7 cellular contexts compared by ENCODE assay signal in genomic region chr17:73231363-73231762, GRCh38. TPM values are rescaled to one million over a fixed set of nuclear protein-coding genes. Genes with fewer than 3 reads are reported as not detected.
DNase-seq lines count a peak whose midpoint lies in the region; ATAC-seq and TF ChIP-seq lines count a peak whose summit lies in the region.

No MANE protein-coding gene starts in this region.

- intact Hi-C loops in breast epithelium (cut with DNase I; ENCODE audit: low total_unique reads) (loop anchor here (10.0 kb wide), 1 partner anchor 333 kb away; no protein-coding TSS in a partner anchor), tibial artery (cut with DNase I; ENCODE audit: low total_unique reads) (loop anchor here (5.0 kb wide), 1 partner anchor 34 kb away; no protein-coding TSS in a partner anchor)

- TF ChIP-seq CTCF in GM06990 (IDR thresholded peaks at IDR 0.05; ENCODE audit: insufficient read depth, low read length, poor library complexity, severe bottlenecking) = no peak
- no peak for TF ChIP-seq CTCF in NB4 (IDR thresholded peaks at IDR 0.05; ENCODE audit: low read depth, low read length)
- no peak for TF ChIP-seq CTCF in breast epithelium (IDR thresholded peaks at IDR 0.05)
- TF ChIP-seq CTCF in liver (IDR thresholded peaks at IDR 0.05; ENCODE audit: low read depth, low read length, missing input control) = no peak
- TF ChIP-seq CTCF in tibial artery (IDR thresholded peaks at IDR 0.05) = no peak

- H3K27me3 ChIP-seq in GM06990 (replicated peaks; ENCODE audit: control insufficient read depth, insufficient read depth, low read length) (no peaks in the 10 kb centered on the region), breast epithelium (no peaks in the 10 kb centered on the region), liver (ENCODE audit: control insufficient read depth in 4 of 4, insufficient read depth in 4 of 4, low read length in 3 of 4) (no peaks in the 10 kb centered on the region), tibial artery (no peaks in the 10 kb centered on the region)

- TF ChIP-seq POLR2A in NB4 (IDR thresholded peaks at IDR 0.05; ENCODE audit: extremely low read depth, insufficient read length) (no peak), breast epithelium (IDR thresholded peaks at IDR 0.05) (no peak)

- H3K9ac ChIP-seq in liver (ENCODE audit: low read depth in 1 of 2, low read length in 2 of 2) = peak overlapping the region; percentile 60 to 82

- H3K36me3 ChIP-seq in GM06990 (ENCODE audit: control insufficient read depth, insufficient read depth, low read length) (no peaks in the 10 kb centered on the region), breast epithelium (peaks cover 4% of the 10 kb centered on the region), liver (ENCODE audit: control insufficient read depth in 4 of 4, insufficient read depth in 3 of 4, low read depth in 1 of 4, low read length in 3 of 4) (peaks cover 0 to 11% (median 8%) of the 10 kb centered on the region in 4 donors), tibial artery (peaks cover 2 to 12% (median 4%) of the 10 kb centered on the region in 3 donors)

- H3K27ac ChIP-seq in breast epithelium (peak overlapping the region; percentile 81 to 92), liver (ENCODE audit: low read depth in 1 of 2, low read length in 2 of 2) (peak overlapping the region; percentile 60 to 72), tibial artery (peak overlapping the region; percentile 82 to 93)

- H3K4me1 ChIP-seq in breast epithelium (no peaks in the 10 kb centered on the region), liver (ENCODE audit: control insufficient read depth in 4 of 4, insufficient read depth in 4 of 4, low read length in 3 of 4) (peaks cover 0 to 26% (median 16%) of the 10 kb centered on the region in 4 donors), tibial artery (peaks cover 0 to 60% (median 27%) of the 10 kb centered on the region in 4 donors)

- WGBS in liver = 2% methylated on average over 21 of the region's 21 CpGs

- TF ChIP-seq RAD21 in liver (IDR thresholded peaks at IDR 0.05) = no peak

- H3K4me3 ChIP-seq in GM06990 (replicated peaks; ENCODE audit: low read depth, low read length) (peak overlapping the region; percentile 95), NB4 (ENCODE audit: low read depth, low read length) (peak overlapping the region; percentile 93), breast epithelium (peak overlapping the region; percentile 85 to 99 (median 89)), liver (ENCODE audit: low read depth in 1 of 3, low read length in 3 of 3) (peak overlapping the region; percentile 82 to 90 (median 89)), tibial artery (peak overlapping the region; percentile 87 to 100)

- DNase-seq in GM06990 (ENCODE audit: extremely low read depth, insufficient read length) (peak; percentile 20), NB4 (ENCODE audit: low read depth) (peak; percentile 42), breast epithelium (ENCODE audit: low spot score in 2 of 2) (no peak), tibial artery (no peak)
- no peak for DNase-seq in stimulated activated CD4-positive, alpha-beta T cell treated with anti-CD3 and anti-CD28 coated beads, Interleukin-4, amount 100 ng/mL, for 24 hours

- H3K9me3 ChIP-seq in breast epithelium (no peaks in the 10 kb centered on the region), liver (ENCODE audit: control insufficient read depth in 4 of 4, low read length in 3 of 4) (no peaks in the 10 kb centered on the region), tibial artery (no peaks in the 10 kb centered on the region)

- no peak for ATAC-seq in GM18517 (IDR thresholded peaks at IDR 0.05; ENCODE audit: unreplicated experiment)

TF ChIP-seq in liver, 16 proteins besides CTCF, POLR2A, EP300 and RAD21:
- no peak for TF ChIP-seq RXRA (IDR thresholded peaks at IDR 0.05)
- TF ChIP-seq EGR1 (IDR thresholded peaks at IDR 0.05; ENCODE audit: low read depth in 2 of 2) = no peak
- TF ChIP-seq, protein P1, sequence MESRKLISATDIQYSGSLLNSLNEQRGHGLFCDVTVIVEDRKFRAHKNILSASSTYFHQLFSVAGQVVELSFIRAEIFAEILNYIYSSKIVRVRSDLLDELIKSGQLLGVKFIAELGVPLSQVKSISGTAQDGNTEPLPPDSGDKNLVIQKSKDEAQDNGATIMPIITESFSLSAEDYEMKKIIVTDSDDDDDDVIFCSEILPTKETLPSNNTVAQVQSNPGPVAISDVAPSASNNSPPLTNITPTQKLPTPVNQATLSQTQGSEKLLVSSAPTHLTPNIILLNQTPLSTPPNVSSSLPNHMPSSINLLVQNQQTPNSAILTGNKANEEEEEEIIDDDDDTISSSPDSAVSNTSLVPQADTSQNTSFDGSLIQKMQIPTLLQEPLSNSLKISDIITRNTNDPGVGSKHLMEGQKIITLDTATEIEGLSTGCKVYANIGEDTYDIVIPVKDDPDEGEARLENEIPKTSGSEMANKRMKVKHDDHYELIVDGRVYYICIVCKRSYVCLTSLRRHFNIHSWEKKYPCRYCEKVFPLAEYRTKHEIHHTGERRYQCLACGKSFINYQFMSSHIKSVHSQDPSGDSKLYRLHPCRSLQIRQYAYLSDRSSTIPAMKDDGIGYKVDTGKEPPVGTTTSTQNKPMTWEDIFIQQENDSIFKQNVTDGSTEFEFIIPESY (IDR thresholded peaks at IDR 0.05) = no peak
- TF ChIP-seq TAF1 (conservative IDR thresholded peaks at IDR 0.05) = no peak
- TF ChIP-seq, protein P2, sequence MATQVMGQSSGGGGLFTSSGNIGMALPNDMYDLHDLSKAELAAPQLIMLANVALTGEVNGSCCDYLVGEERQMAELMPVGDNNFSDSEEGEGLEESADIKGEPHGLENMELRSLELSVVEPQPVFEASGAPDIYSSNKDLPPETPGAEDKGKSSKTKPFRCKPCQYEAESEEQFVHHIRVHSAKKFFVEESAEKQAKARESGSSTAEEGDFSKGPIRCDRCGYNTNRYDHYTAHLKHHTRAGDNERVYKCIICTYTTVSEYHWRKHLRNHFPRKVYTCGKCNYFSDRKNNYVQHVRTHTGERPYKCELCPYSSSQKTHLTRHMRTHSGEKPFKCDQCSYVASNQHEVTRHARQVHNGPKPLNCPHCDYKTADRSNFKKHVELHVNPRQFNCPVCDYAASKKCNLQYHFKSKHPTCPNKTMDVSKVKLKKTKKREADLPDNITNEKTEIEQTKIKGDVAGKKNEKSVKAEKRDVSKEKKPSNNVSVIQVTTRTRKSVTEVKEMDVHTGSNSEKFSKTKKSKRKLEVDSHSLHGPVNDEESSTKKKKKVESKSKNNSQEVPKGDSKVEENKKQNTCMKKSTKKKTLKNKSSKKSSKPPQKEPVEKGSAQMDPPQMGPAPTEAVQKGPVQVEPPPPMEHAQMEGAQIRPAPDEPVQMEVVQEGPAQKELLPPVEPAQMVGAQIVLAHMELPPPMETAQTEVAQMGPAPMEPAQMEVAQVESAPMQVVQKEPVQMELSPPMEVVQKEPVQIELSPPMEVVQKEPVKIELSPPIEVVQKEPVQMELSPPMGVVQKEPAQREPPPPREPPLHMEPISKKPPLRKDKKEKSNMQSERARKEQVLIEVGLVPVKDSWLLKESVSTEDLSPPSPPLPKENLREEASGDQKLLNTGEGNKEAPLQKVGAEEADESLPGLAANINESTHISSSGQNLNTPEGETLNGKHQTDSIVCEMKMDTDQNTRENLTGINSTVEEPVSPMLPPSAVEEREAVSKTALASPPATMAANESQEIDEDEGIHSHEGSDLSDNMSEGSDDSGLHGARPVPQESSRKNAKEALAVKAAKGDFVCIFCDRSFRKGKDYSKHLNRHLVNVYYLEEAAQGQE (IDR thresholded peaks at IDR 0.05) = no peak
- TF ChIP-seq HNF4A (conservative IDR thresholded peaks at IDR 0.05) = no peak
- TF ChIP-seq, protein P3, sequence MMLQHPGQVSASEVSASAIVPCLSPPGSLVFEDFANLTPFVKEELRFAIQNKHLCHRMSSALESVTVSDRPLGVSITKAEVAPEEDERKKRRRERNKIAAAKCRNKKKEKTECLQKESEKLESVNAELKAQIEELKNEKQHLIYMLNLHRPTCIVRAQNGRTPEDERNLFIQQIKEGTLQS (IDR thresholded peaks at IDR 0.05) = no peak
- TF ChIP-seq GABPA (IDR thresholded peaks at IDR 0.05 in 1 of 2, conservative IDR thresholded peaks at IDR 0.05 in 1 of 2) = no peak
- no peak for TF ChIP-seq FOXA1 (IDR thresholded peaks at IDR 0.05)
- TF ChIP-seq FOXA2 (IDR thresholded peaks at IDR 0.05) = no peak
- TF ChIP-seq JUND (IDR thresholded peaks at IDR 0.05) = no peak
- no peak for TF ChIP-seq SP1 (IDR thresholded peaks at IDR 0.05)

RNA-seq across cellular contexts. Expression of gene CPSF4L, which starts 30.3 kb away (rescaled TPM):
- total RNA-seq in breast epithelium (under 1 TPM in 1 of 3 donors, not detected in 2; 0.29 TPM), liver (not detected)
- not detected for polyA plus RNA-seq in liver

RNA-seq across cellular contexts. Expression of gene COG1, which starts 38.5 kb away (rescaled TPM):
- total RNA-seq in breast epithelium (10 to 100 TPM; 22.9 to 40.3 (median 36.1) TPM), liver (10 to 100 TPM in 1 of 2 donors, 1 to 10 TPM in 1; 6.9 to 13.6 TPM)
- 10 to 100 TPM; 10.4 to 16.5 TPM for polyA plus RNA-seq in liver

Comparison
In these comparisons a context has a peak if more than half of its experiments do, and no peak if none do; other contexts are left out.
1. DNase-seq: peak in GM06990 (single experiment) and NB4 (single experiment); none in breast epithelium (0 of 2), tibial artery (0 of 2) and stimulated activated CD4-positive, alpha-beta T cell treated with anti-CD3 and anti-CD28 coated beads, Interleukin-4, amount 100 ng/mL, for 24 hours (single experiment).
2. Peak in every context shown above with its lines, with median percentiles within 50 percentile points of each other: H3K4me3 ChIP-seq and H3K27ac ChIP-seq.